Comparison of ENCODE assay signal across 13 cellular contexts in genomic region chr22:47129902-47130301, GRCh38.
DNase-seq lines count a peak whose midpoint lies in the region; ATAC-seq, FAIRE-seq and TF ChIP-seq lines count a peak whose summit lies in the region.
"Had no signal": no experiment of that assay in that cellular context is flagged by ENCODE, and none has a peak within 500 bp of the region (broad histone marks: within the 10 kb centered on the region; RNA-seq: fewer than 3 reads in every experiment).

No MANE protein-coding gene starts in this region.

- H3K9me1 ChIP-seq in keratinocyte (ENCODE audit: control insufficient read depth, extremely low read depth, insufficient read depth, low read length), result no peaks in the 10 kb centered on the region

- no peak for TF ChIP-seq CTCF in HCT116 (IDR thresholded peaks at IDR 0.05 in 2 of 3, conservative IDR thresholded peaks at IDR 0.05 in 1 of 3; ENCODE audit: borderline replicate concordance in 1 of 3, insufficient read depth in 1 of 3, low read depth in 2 of 3, low read length in 2 of 3)
- TF ChIP-seq CTCF in activated CD8-positive, alpha-beta T cell treated with anti-CD3 and anti-CD28 coated beads for 36 hours (IDR thresholded peaks at IDR 0.05), result no peak
- TF ChIP-seq CTCF in keratinocyte (optimal IDR thresholded peaks at IDR 0.05 in 1 of 3, IDR thresholded peaks at IDR 0.05 in 1 of 3, conservative IDR thresholded peaks at IDR 0.05 in 1 of 3; ENCODE audit: extremely low read depth in 1 of 3, insufficient read depth in 2 of 3, low read length in 3 of 3), result no peak

- H3K27me3 ChIP-seq in HCT116 (ENCODE audit: insufficient read depth, low read length) (no peaks in the 10 kb centered on the region), keratinocyte (ENCODE audit: control insufficient read depth, extremely low read depth, insufficient read depth, low read length) (no peaks in the 10 kb centered on the region)

- H3K9me3 Mint-ChIP-seq in activated CD8-positive, alpha-beta T cell treated with anti-CD3 and anti-CD28 coated beads for 36 hours, result no peaks in the 10 kb centered on the region
- H3K9me3 Mint-ChIP-seq: HFFc6 had no signal

- H3K36me3 Mint-ChIP-seq in activated CD8-positive, alpha-beta T cell treated with anti-CD3 and anti-CD28 coated beads for 36 hours (ENCODE audit: low read depth), result peaks cover 5% of the 10 kb centered on the region

- no TSS peak for BruUV-seq in HCT116 (replicated peaks; lab: Mats Ljungman, UMichigan)

- peak overlapping the region; percentile 63 for H3K9ac ChIP-seq in HCT116 (ENCODE audit: low read length)
- no peak overlapping the region for H3K9ac ChIP-seq in keratinocyte (ENCODE audit: control insufficient read depth, extremely low read depth, insufficient read depth, low read length)

- H3K9me2 ChIP-seq in HCT116 (ENCODE audit: insufficient read depth), result no peaks in the 10 kb centered on the region

- no peak for TF ChIP-seq POLR2A in HCT116 (IDR thresholded peaks at IDR 0.05; ENCODE audit: borderline replicate concordance, extremely low read depth, insufficient read depth, insufficient read length)

- H3K79me2 ChIP-seq in HCT116 (ENCODE audit: insufficient read depth, low read length), result no peaks in the 10 kb centered on the region
- no peaks in the 10 kb centered on the region for H3K79me2 ChIP-seq in keratinocyte (ENCODE audit: control insufficient read depth, insufficient read depth, low read length)

- dilution Hi-C loops in keratinocyte (cut with MboI; ENCODE audit: extremely low pct_ligation_motif_present, low sequenced_read_pairs), result no loop called here

- peak overlapping the region; percentile 15 for H3K4me3 Mint-ChIP-seq in activated CD8-positive, alpha-beta T cell treated with anti-CD3 and anti-CD28 coated beads for 36 hours
- H3K4me3 Mint-ChIP-seq: HFFc6 had no signal

- POLR2A ChIA-PET in HCT116 (lab: Charles Lee), result no interaction called here
- POLR2A ChIA-PET in activated CD8-positive, alpha-beta T cell treated with anti-CD3 and anti-CD28 coated beads for 36 hours (lab: Charles Lee), result interaction anchor here (0.6 kb wide), 1 partner anchor 695 kb away, joined by 4 read pairs; no protein-coding TSS in a partner anchor

- H3K27ac ChIP-seq in HCT116 (ENCODE audit: low read depth, low read length), result peak overlapping the region; percentile 79
- peak overlapping the region; percentile 52 for H3K27ac ChIP-seq in keratinocyte (ENCODE audit: control insufficient read depth, insufficient read depth, low read length)

- H3K4me1 ChIP-seq in HCT116 (ENCODE audit: control insufficient read depth in 1 of 2, insufficient read depth in 2 of 2, low read length in 2 of 2) (peaks cover 22 to 43% of the 10 kb centered on the region in 2 experiments), keratinocyte (ENCODE audit: control insufficient read depth, extremely low read depth, insufficient read depth, low read length) (peaks cover 13% of the 10 kb centered on the region)

- CTCF ChIA-PET in HCT116 (lab: Charles Lee), result no interaction called here
- CTCF ChIA-PET in activated CD8-positive, alpha-beta T cell treated with anti-CD3 and anti-CD28 coated beads for 36 hours (lab: Charles Lee), result no interaction called here

- intact Hi-C loops in HCT116 (cut with micrococcal nuclease), result no loop called here
- intact Hi-C loops in activated CD8-positive, alpha-beta T cell treated with anti-CD3 and anti-CD28 coated beads for 36 hours (cut with micrococcal nuclease), result no loop called here

- H4K20me1 ChIP-seq in HCT116 (ENCODE audit: insufficient read depth), result no peaks in the 10 kb centered on the region
- no peaks in the 10 kb centered on the region for H4K20me1 ChIP-seq in keratinocyte (ENCODE audit: control insufficient read depth, extremely low read depth, insufficient read depth, low read length)

- TF ChIP-seq RAD21 in HCT116 (IDR thresholded peaks at IDR 0.05; ENCODE audit: low read depth), result no peak

- H3K27ac Mint-ChIP-seq in activated CD8-positive, alpha-beta T cell treated with anti-CD3 and anti-CD28 coated beads for 36 hours, result peak overlapping the region; percentile 71
- H3K27ac Mint-ChIP-seq: HFFc6, progenitor cell of endocrine pancreas had no signal

- FAIRE-seq in keratinocyte (lab: Jason Lieb, UNC), result peak; percentile 94
- FAIRE-seq: islet of Langerhans had no signal

- H3K36me3 ChIP-seq in HCT116 (ENCODE audit: control insufficient read depth in 1 of 2, insufficient read depth in 2 of 2, low read length in 2 of 2) (no peaks in the 10 kb centered on the region), keratinocyte (ENCODE audit: control insufficient read depth in 2 of 2, extremely low read depth in 1 of 2, insufficient read depth in 2 of 2, low read length in 2 of 2) (no peaks in the 10 kb centered on the region)

- H3K9me3 ChIP-seq in HCT116 (ENCODE audit: control insufficient read depth in 1 of 2, insufficient read depth in 1 of 2, low read depth in 1 of 2, low read length in 2 of 2) (no peaks in the 10 kb centered on the region), keratinocyte (ENCODE audit: control insufficient read depth, low read depth, low read length) (no peaks in the 10 kb centered on the region)

- H3K4me1 Mint-ChIP-seq in activated CD8-positive, alpha-beta T cell treated with anti-CD3 and anti-CD28 coated beads for 36 hours (ENCODE audit: low read depth), result peaks cover 3% of the 10 kb centered on the region

- ATAC-seq in HCT116, result peak; percentile 97
- ATAC-seq in activated CD8-positive, alpha-beta T cell treated with anti-CD3 and anti-CD28 coated beads for 36 hours, result peak; percentile 47
- no peak for ATAC-seq in GM18873 (IDR thresholded peaks at IDR 0.05; ENCODE audit: low FRiP score, unreplicated experiment)
- no peak for ATAC-seq in HG02642 (IDR thresholded peaks at IDR 0.05; ENCODE audit: poor library complexity, unreplicated experiment)

- peak overlapping the region; percentile 77 for H3K4me2 ChIP-seq in HCT116 (ENCODE audit: low read length)
- peak overlapping the region; percentile 48 for H3K4me2 ChIP-seq in keratinocyte (ENCODE audit: control insufficient read depth, extremely low read depth, insufficient read depth, low read depth, low read length)

- H3K4me3 ChIP-seq in HCT116 (replicated peaks in 1 of 2; ENCODE audit: low read depth in 1 of 2, low read length in 2 of 2) (peak overlapping the region; percentile 28 to 44), keratinocyte (ENCODE audit: control insufficient read depth in 2 of 3, extremely low read depth in 1 of 3, insufficient read depth in 2 of 3, low read depth in 1 of 3, low read length in 3 of 3) (no peak overlapping the region)

- RAD21 ChIA-PET in HCT116 (lab: Charles Lee; ENCODE audit: low non-redundant PET in 1 of 2, low total read pairs in 2 of 2, uncharacterized antibody in 2 of 2, unreplicated experiment in 2 of 2), result no interaction called here

- no peaks in the 10 kb centered on the region for H3K27me3 Mint-ChIP-seq in activated CD8-positive, alpha-beta T cell treated with anti-CD3 and anti-CD28 coated beads for 36 hours

- H2AFZ ChIP-seq in HCT116 (ENCODE audit: low read depth, low read length, poor library complexity, severe bottlenecking) (no peak overlapping the region), keratinocyte (ENCODE audit: control insufficient read depth, low read length) (peak overlapping the region; percentile 15)

- DNase-seq in 8988T, result peak; percentile 71
- peak; percentile 94 for DNase-seq in HCT116 (ENCODE audit: low read depth, low spot score)
- DNase-seq in activated CD8-positive, alpha-beta T cell treated with anti-CD3 and anti-CD28 coated beads for 36 hours, result peak; percentile 24
- DNase-seq in keratinocyte (ENCODE audit: low read depth, low spot score), result peak; percentile 62
- no peak for DNase-seq in NCI-H1092 treated with DMSO at 0.1 percent for 48 hours (lab: John Stamatoyannopoulos, UW)
- DNase-seq in NCI-H1694 (lab: John Stamatoyannopoulos, UW), result no peak
- DNase-seq: effector memory CD4-positive, alpha-beta T cell; HFFc6; IMR-90 had no signal

TF ChIP-seq in HCT116, 20 proteins besides CTCF, POLR2A, EP300 and RAD21 (continues in another document):
- TF ChIP-seq JUND (IDR thresholded peaks at IDR 0.05), result peak; percentile 79
- no peak for TF ChIP-seq REST (IDR thresholded peaks at IDR 0.05; ENCODE audit: low read depth)
- TF ChIP-seq ZNF274 (IDR thresholded peaks at IDR 0.05; ENCODE audit: low read depth, low read length), result no peak
- peak; percentile 99 for TF ChIP-seq MAX (IDR thresholded peaks at IDR 0.05)
- no peak for TF ChIP-seq ZFX (IDR thresholded peaks at IDR 0.05)
- TF ChIP-seq YY1 (IDR thresholded peaks at IDR 0.05; ENCODE audit: extremely low read depth, insufficient replicate concordance, low read depth, low read length), result peak; percentile 33
- no peak for TF ChIP-seq ATF3 (IDR thresholded peaks at IDR 0.05)
- TF ChIP-seq CBX3 (IDR thresholded peaks at IDR 0.05; ENCODE audit: low read depth), result peak; percentile 84

Comparison
In these comparisons a context has a peak if more than half of its experiments do, and no peak if none do; other contexts are left out.
1. DNase-seq: peak in 8988T (single experiment), HCT116 (single experiment), activated CD8-positive, alpha-beta T cell treated with anti-CD3 and anti-CD28 coated beads for 36 hours (single experiment) and keratinocyte (single experiment); none in NCI-H1092 treated with DMSO at 0.1 percent for 48 hours (single experiment) and NCI-H1694 (single experiment).
2. ATAC-seq: peak in HCT116 (single experiment) and activated CD8-positive, alpha-beta T cell treated with anti-CD3 and anti-CD28 coated beads for 36 hours (single experiment); none in GM18873 (single experiment) and HG02642 (single experiment).
3. H3K4me3 ChIP-seq: peak in HCT116 (2 of 2); none in keratinocyte (0 of 3).